In the genomic region with DNA sequence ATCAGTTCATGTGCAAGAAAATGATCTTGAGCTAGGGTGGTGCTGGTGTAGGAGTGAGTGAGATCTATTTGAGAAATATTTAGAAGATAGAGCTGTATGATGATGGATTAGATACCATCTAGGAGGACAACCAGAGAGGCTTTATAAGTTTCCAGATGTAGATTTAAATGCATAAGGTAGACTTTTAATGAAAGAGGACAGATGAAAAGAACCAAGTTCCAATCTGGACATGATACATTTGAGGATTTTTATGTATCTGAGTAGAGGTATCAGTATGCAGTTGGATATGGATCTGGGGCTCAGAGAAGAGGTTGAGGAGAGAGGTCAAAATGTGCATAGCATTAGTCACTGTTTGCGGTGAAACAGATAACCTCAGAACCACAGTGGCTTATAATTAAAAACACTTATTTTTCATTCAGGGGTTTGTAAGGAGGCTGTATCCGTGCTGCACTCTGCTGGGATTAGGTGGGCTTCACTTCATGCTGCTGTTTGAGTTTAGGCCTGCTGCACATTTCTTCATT, we compare ENCODE assay signal across 1 cellular context.
TF ChIP-seq lines count a peak whose summit lies in the region.

No MANE protein-coding gene starts in this region.

TF ChIP-seq in A549, 52 proteins besides CTCF, POLR2A, EP300 and RAD21 (continued from another document):
- TF ChIP-seq, protein P1, sequence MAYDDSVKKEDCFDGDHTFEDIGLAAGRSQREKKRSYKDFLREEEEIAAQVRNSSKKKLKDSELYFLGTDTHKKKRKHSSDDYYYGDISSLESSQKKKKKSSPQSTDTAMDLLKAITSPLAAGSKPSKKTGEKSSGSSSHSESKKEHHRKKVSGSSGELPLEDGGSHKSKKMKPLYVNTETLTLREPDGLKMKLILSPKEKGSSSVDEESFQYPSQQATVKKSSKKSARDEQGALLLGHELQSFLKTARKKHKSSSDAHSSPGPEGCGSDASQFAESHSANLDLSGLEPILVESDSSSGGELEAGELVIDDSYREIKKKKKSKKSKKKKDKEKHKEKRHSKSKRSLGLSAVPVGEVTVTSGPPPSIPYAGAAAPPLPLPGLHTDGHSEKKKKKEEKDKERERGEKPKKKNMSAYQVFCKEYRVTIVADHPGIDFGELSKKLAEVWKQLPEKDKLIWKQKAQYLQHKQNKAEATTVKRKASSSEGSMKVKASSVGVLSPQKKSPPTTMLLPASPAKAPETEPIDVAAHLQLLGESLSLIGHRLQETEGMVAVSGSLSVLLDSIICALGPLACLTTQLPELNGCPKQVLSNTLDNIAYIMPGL (CRISPR knock-in tag; IDR thresholded peaks at IDR 0.05; ENCODE audit: borderline replicate concordance), result no peak
- TF ChIP-seq, protein P2, sequence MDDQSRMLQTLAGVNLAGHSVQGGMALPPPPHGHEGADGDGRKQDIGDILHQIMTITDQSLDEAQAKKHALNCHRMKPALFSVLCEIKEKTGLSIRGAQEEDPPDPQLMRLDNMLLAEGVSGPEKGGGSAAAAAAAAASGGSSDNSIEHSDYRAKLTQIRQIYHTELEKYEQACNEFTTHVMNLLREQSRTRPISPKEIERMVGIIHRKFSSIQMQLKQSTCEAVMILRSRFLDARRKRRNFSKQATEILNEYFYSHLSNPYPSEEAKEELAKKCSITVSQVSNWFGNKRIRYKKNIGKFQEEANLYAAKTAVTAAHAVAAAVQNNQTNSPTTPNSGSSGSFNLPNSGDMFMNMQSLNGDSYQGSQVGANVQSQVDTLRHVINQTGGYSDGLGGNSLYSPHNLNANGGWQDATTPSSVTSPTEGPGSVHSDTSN (IDR thresholded peaks at IDR 0.05), result no peak
- TF ChIP-seq, protein P3, sequence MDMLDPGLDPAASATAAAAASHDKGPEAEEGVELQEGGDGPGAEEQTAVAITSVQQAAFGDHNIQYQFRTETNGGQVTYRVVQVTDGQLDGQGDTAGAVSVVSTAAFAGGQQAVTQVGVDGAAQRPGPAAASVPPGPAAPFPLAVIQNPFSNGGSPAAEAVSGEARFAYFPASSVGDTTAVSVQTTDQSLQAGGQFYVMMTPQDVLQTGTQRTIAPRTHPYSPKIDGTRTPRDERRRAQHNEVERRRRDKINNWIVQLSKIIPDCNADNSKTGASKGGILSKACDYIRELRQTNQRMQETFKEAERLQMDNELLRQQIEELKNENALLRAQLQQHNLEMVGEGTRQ (IDR thresholded peaks at IDR 0.05), result no peak
- TF ChIP-seq RNF2 (IDR thresholded peaks at IDR 0.05; ENCODE audit: borderline replicate concordance, low read depth), result no peak
- no peak for TF ChIP-seq MYC (IDR thresholded peaks at IDR 0.05; ENCODE audit: borderline replicate concordance, low read length)
- TF ChIP-seq, protein P4, sequence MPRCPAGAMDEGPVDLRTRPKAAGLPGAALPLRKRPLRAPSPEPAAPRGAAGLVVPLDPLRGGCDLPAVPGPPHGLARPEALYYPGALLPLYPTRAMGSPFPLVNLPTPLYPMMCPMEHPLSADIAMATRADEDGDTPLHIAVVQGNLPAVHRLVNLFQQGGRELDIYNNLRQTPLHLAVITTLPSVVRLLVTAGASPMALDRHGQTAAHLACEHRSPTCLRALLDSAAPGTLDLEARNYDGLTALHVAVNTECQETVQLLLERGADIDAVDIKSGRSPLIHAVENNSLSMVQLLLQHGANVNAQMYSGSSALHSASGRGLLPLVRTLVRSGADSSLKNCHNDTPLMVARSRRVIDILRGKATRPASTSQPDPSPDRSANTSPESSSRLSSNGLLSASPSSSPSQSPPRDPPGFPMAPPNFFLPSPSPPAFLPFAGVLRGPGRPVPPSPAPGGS (IDR thresholded peaks at IDR 0.05), result no peak
- TF ChIP-seq NR3C1 (IDR thresholded peaks at IDR 0.05), result no peak
TF ChIP-seq in A549: peak in this region for 0.
